Comparison of ENCODE assay signal across 7 cellular contexts in genomic region chrX:70970482-70970999, GRCh38. TPM values are rescaled to one million over a fixed set of nuclear protein-coding genes. Genes with fewer than 3 reads are reported as not detected.
DNase-seq lines count a peak whose midpoint lies in the region; ATAC-seq and TF ChIP-seq lines count a peak whose summit lies in the region.

No MANE protein-coding gene starts in this region.

- no peak overlapping the region for H3K4me3 ChIP-seq in astrocyte of the spinal cord (ENCODE audit: low read depth, low read length)

- peak; percentile 6 for TF ChIP-seq CTCF in astrocyte of the spinal cord (IDR thresholded peaks at IDR 0.05; ENCODE audit: low read depth, low read length)

- ATAC-seq in HG02759 (IDR thresholded peaks at IDR 0.05; ENCODE audit: unreplicated experiment) (no peak), HG03457 (IDR thresholded peaks at IDR 0.05; ENCODE audit: unreplicated experiment) (no peak)

- in situ Hi-C loops in astrocyte of the spinal cord (cut with HindIII; ENCODE audit: low sequenced_read_pairs) = no loop called here

- DNase-seq in ELR (ENCODE audit: low read depth) (peak; percentile 46), M059J (ENCODE audit: low read depth) (peak; percentile 39), astrocyte of the spinal cord (ENCODE audit: low read depth, low spot score) (peak; percentile 14), myocyte (ENCODE audit: low read depth) (peak; percentile 5), NCI-H1436 (lab: John Stamatoyannopoulos, UW) (no peak)

RNA-seq across cellular contexts. Expression of gene SLC7A3, which starts 39.6 kb away (rescaled TPM):
- total RNA-seq in M059J (2014; rRNA removed; shearing (Covaris generic)) = not detected in 2 replicates
- total RNA-seq in myocyte = not detected in 2 replicates
- polyA plus RNA-seq in myocyte (2012) = not detected
